In the genomic region with DNA sequence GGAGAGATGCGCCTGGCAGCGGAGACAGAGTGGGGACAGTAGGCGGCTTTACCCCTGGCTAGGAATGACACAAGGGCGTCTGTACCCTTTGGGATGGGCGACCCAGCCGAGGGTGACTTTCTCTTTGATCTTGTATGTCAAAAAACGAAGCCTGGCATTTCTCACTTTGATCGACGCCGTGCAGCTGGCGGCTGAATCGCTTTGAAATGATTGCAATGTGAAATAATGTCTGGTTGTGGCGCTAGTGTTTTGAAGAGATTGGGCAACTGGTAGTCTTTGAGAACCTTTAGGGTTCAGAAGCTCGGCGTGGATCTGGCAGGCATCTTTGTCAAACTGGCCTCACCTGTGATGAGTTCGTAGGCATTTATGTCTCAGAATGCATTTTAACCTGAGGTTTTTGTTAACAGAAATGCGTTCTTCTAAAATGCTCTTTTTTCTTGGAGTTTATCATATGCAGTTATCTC, we compare ENCODE assay signal across 8 cellular contexts. TPM values are rescaled to one million over a fixed set of nuclear protein-coding genes. Genes with fewer than 3 reads are reported as not detected.
DNase-seq lines count a peak whose midpoint lies in the region; ATAC-seq and TF ChIP-seq lines count a peak whose summit lies in the region.

No MANE protein-coding gene starts in this region.

- H3K4me3 ChIP-seq in lower leg skin (ENCODE audit: low read depth, poor library complexity, severe bottlenecking), result peak overlapping the region; percentile 91

- no peaks in the 10 kb centered on the region for H3K36me3 Mint-ChIP-seq in chondrocyte (ENCODE audit: low read depth)
- H3K36me3 Mint-ChIP-seq in stimulated activated effector memory CD8-positive, alpha-beta T cell treated with anti-CD3 and anti-CD28 coated beads, Interleukin-12 subunit alpha, Interleukin-12 subunit beta, amount 100 ng/mL, for 72 hours, result peaks cover 16% of the 10 kb centered on the region

- peak; percentile 41 for DNase-seq in AG20443 (ENCODE audit: low spot score)
- DNase-seq in chondrocyte (ENCODE audit: low spot score), result no peak
- peak; percentile 23 to 87 for DNase-seq in lower leg skin (ENCODE audit: low spot score in 2 of 2)
- DNase-seq in stimulated activated effector memory CD8-positive, alpha-beta T cell treated with anti-CD3 and anti-CD28 coated beads, Interleukin-12 subunit alpha, Interleukin-12 subunit beta, amount 100 ng/mL, for 72 hours (ENCODE audit: low spot score in 2 of 2), result no peak
- DNase-seq in activated CD8-positive, alpha-beta memory T cell treated with anti-CD3 and anti-CD28 coated beads, Interleukin-2, amount 50 U/mL, for 4 hours, result no peak

- H3K27me3 Mint-ChIP-seq in chondrocyte (ENCODE audit: low read depth), result no peaks in the 10 kb centered on the region

- no peak for TF ChIP-seq POLR2A in lower leg skin (IDR thresholded peaks at IDR 0.05)

- peak overlapping the region; percentile 75 for H3K27ac Mint-ChIP-seq in chondrocyte (ENCODE audit: unreplicated experiment)
- H3K27ac Mint-ChIP-seq in stimulated activated effector memory CD8-positive, alpha-beta T cell treated with anti-CD3 and anti-CD28 coated beads, Interleukin-12 subunit alpha, Interleukin-12 subunit beta, amount 100 ng/mL, for 72 hours, result peak overlapping the region; percentile 97

- peaks cover 31% of the 10 kb centered on the region for H3K4me1 Mint-ChIP-seq in chondrocyte (ENCODE audit: low read depth)
- peaks cover 33% of the 10 kb centered on the region for H3K4me1 Mint-ChIP-seq in stimulated activated effector memory CD8-positive, alpha-beta T cell treated with anti-CD3 and anti-CD28 coated beads, Interleukin-12 subunit alpha, Interleukin-12 subunit beta, amount 100 ng/mL, for 72 hours

- TF ChIP-seq CTCF in chondrocyte (IDR thresholded peaks at IDR 0.05), result no peak
- TF ChIP-seq CTCF in lower leg skin (IDR thresholded peaks at IDR 0.05), result no peak

- intact Hi-C loops in lower leg skin (cut with DNase I; ENCODE audit: low total_unique reads), result no loop called here

- WGBS in lower leg skin, 2 donors, result 0 to 1% methylated on average over 13 to 17 of the region's 17 CpGs

- H3K4me3 Mint-ChIP-seq in chondrocyte (ENCODE audit: unreplicated experiment), result peak overlapping the region; percentile 91
- H3K4me3 Mint-ChIP-seq in stimulated activated effector memory CD8-positive, alpha-beta T cell treated with anti-CD3 and anti-CD28 coated beads, Interleukin-12 subunit alpha, Interleukin-12 subunit beta, amount 100 ng/mL, for 72 hours, result peak overlapping the region; percentile 91

- no peaks in the 10 kb centered on the region for H3K9me3 Mint-ChIP-seq in chondrocyte (ENCODE audit: low read depth)
- H3K9me3 Mint-ChIP-seq in stimulated activated effector memory CD8-positive, alpha-beta T cell treated with anti-CD3 and anti-CD28 coated beads, Interleukin-12 subunit alpha, Interleukin-12 subunit beta, amount 100 ng/mL, for 72 hours, result no peaks in the 10 kb centered on the region

- ATAC-seq in GM18502 (IDR thresholded peaks at IDR 0.05; ENCODE audit: poor library complexity, unreplicated experiment) (peak; percentile 31), HG03520 (IDR thresholded peaks at IDR 0.05; ENCODE audit: unreplicated experiment) (peak; percentile 21), SK-N-SH treated with all-trans-retinoic acid at 6 μM for 48 hours (peak; percentile 11)
- peak; percentile 49 for ATAC-seq in stimulated activated effector memory CD8-positive, alpha-beta T cell treated with anti-CD3 and anti-CD28 coated beads, Interleukin-12 subunit alpha, Interleukin-12 subunit beta, amount 100 ng/mL, for 72 hours

TF ChIP-seq in SK-N-SH treated with all-trans-retinoic acid at 6 μM for 48 hours, 23 proteins besides CTCF, POLR2A, EP300 and RAD21:
- TF ChIP-seq GLIS3 (CRISPR knock-in tag; IDR thresholded peaks at IDR 0.05) (no peak), ZNF565 (CRISPR knock-in tag; conservative IDR thresholded peaks at IDR 0.05; ENCODE audit: low read depth) (no peak), PPARA (CRISPR knock-in tag; IDR thresholded peaks at IDR 0.05; ENCODE audit: borderline replicate concordance) (no peak), ZC3H10 (CRISPR knock-in tag; IDR thresholded peaks at IDR 0.05) (no peak), TCF4 (CRISPR knock-in tag; IDR thresholded peaks at IDR 0.05; ENCODE audit: borderline replicate concordance) (no peak; the same call in 1 of the 2 replicates), ISL1 (CRISPR knock-in tag; IDR thresholded peaks at IDR 0.05) (no peak), SNAI2 (CRISPR knock-in tag; IDR thresholded peaks at IDR 0.05) (no peak), ZFP3 (CRISPR knock-in tag; IDR thresholded peaks at IDR 0.05) (no peak)
- TF ChIP-seq, protein P1, sequence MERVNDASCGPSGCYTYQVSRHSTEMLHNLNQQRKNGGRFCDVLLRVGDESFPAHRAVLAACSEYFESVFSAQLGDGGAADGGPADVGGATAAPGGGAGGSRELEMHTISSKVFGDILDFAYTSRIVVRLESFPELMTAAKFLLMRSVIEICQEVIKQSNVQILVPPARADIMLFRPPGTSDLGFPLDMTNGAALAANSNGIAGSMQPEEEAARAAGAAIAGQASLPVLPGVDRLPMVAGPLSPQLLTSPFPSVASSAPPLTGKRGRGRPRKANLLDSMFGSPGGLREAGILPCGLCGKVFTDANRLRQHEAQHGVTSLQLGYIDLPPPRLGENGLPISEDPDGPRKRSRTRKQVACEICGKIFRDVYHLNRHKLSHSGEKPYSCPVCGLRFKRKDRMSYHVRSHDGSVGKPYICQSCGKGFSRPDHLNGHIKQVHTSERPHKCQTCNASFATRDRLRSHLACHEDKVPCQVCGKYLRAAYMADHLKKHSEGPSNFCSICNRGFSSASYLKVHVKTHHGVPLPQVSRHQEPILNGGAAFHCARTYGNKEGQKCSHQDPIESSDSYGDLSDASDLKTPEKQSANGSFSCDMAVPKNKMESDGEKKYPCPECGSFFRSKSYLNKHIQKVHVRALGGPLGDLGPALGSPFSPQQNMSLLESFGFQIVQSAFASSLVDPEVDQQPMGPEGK (CRISPR knock-in tag; IDR thresholded peaks at IDR 0.05; ENCODE audit: borderline replicate concordance), result no peak
- TF ChIP-seq, protein P2, sequence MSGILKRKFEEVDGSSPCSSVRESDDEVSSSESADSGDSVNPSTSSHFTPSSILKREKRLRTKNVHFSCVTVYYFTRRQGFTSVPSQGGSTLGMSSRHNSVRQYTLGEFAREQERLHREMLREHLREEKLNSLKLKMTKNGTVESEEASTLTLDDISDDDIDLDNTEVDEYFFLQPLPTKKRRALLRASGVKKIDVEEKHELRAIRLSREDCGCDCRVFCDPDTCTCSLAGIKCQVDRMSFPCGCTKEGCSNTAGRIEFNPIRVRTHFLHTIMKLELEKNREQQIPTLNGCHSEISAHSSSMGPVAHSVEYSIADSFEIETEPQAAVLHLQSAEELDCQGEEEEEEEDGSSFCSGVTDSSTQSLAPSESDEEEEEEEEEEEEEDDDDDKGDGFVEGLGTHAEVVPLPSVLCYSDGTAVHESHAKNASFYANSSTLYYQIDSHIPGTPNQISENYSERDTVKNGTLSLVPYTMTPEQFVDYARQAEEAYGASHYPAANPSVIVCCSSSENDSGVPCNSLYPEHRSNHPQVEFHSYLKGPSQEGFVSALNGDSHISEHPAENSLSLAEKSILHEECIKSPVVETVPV (CRISPR knock-in tag; IDR thresholded peaks at IDR 0.05), result no peak
- TF ChIP-seq, protein P3, sequence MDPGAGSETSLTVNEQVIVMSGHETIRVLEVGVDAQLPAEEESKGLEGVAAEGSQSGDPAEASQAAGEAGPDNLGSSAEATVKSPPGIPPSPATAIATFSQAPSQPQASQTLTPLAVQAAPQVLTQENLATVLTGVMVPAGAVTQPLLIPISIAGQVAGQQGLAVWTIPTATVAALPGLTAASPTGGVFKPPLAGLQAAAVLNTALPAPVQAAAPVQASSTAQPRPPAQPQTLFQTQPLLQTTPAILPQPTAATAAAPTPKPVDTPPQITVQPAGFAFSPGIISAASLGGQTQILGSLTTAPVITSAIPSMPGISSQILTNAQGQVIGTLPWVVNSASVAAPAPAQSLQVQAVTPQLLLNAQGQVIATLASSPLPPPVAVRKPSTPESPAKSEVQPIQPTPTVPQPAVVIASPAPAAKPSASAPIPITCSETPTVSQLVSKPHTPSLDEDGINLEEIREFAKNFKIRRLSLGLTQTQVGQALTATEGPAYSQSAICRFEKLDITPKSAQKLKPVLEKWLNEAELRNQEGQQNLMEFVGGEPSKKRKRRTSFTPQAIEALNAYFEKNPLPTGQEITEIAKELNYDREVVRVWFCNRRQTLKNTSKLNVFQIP (CRISPR knock-in tag; IDR thresholded peaks at IDR 0.05; ENCODE audit: borderline replicate concordance, low read depth), result no peak

RNA-seq across cellular contexts. Expression of a gene that starts 1.0 kb away (rescaled TPM):
- 18.8 to 22.6 TPM (median 22.3 TPM) in 3 replicates for total RNA-seq in chondrocyte
- 10 to 100 TPM; 14.9 to 24.9 (median 20.5) TPM for total RNA-seq in lower leg skin

Comparison
In these comparisons a context has a peak if more than half of its experiments do, and no peak if none do; other contexts are left out.
1. DNase-seq: peak in AG20443 (single experiment) and lower leg skin (2 of 2); none in chondrocyte (single experiment), stimulated activated effector memory CD8-positive, alpha-beta T cell treated with anti-CD3 and anti-CD28 coated beads, Interleukin-12 subunit alpha, Interleukin-12 subunit beta, amount 100 ng/mL, for 72 hours (0 of 2) and activated CD8-positive, alpha-beta memory T cell treated with anti-CD3 and anti-CD28 coated beads, Interleukin-2, amount 50 U/mL, for 4 hours (single experiment).
2. Peak in every context shown above with its lines, with median percentiles within 50 percentile points of each other: ATAC-seq.